In the genomic region with DNA sequence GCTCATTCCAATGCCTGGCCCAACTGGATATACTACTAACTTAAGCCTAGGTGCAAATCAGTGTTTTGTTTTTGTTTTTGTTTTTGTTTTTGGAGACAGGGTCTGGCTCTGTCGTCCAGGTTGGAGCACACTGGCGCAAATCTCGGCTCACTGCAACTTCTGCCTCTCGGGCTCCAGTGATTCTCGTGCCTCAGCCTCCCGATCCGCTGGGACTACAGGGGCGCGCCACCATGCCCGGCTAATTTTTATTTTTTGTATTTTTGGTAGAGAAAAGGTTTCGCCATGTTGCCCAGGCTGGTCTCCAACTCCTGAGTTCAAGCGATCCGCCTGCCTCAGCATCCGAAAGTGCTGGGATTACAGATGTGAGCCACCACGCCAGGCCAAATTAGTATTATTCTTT, we compare ENCODE assay signal across 8 cellular contexts. TPM values are rescaled to one million over a fixed set of nuclear protein-coding genes. Genes with fewer than 3 reads are reported as not detected.
A peak's percentile ranks its signal among the peaks of the same experiment; 100 is the strongest.
DNase-seq lines count a peak whose midpoint lies in the region; TF ChIP-seq lines count a peak whose summit lies in the region.

No MANE protein-coding gene starts in this region.

- H3K4me3 ChIP-seq in OCI-LY7 (ENCODE audit: low read depth, low read length, poor library complexity, severe bottlenecking) (peak overlapping the region; percentile 92), endodermal cell (ENCODE audit: low read length) (peak overlapping the region; percentile 96)

- H4K20me1 ChIP-seq in OCI-LY7 (ENCODE audit: insufficient read depth, low read length): 0 out of 2 replicates have a peak, but pooled peaks cover 5% of the 10 kb centered on the region

- POLR2A ChIA-PET in OCI-LY7 (lab: Charles Lee): interaction anchor here (0.5 to 2.0 kb wide), 4 partner anchors 9 to 1020 kb away, joined by 3 to 5 read pairs (median 4); no protein-coding TSS in a partner anchor

- no peaks in the 10 kb centered on the region for H3K9me3 Mint-ChIP-seq in endodermal cell

- TF ChIP-seq CTCF in OCI-LY7 (conservative IDR thresholded peaks at IDR 0.05; ENCODE audit: low read length): no peak
- TF ChIP-seq CTCF in endodermal cell (conservative IDR thresholded peaks at IDR 0.05): no peak

- H3K36me3 Mint-ChIP-seq in endodermal cell (ENCODE audit: low read depth): peaks cover 24% of the 10 kb centered on the region

- H3K4me1 ChIP-seq in OCI-LY7 (ENCODE audit: insufficient read depth, low read length, poor library complexity, severe bottlenecking) (peaks cover 25% of the 10 kb centered on the region), endodermal cell (ENCODE audit: control insufficient read depth, insufficient read depth, low read length) (no peaks in the 10 kb centered on the region)

- WGBS in endodermal cell (ENCODE audit: insufficient coverage in 1 of 2, insufficient read length in 1 of 2), 2 experiments: 93 to 95% methylated on average over 13 to 15 of the region's 15 CpGs

- H3K9ac ChIP-seq in endodermal cell (ENCODE audit: extremely low read depth, low read length, poor library complexity, severe bottlenecking): no peak overlapping the region

- no peaks in the 10 kb centered on the region for H3K27me3 ChIP-seq in endodermal cell (ENCODE audit: control insufficient read depth, insufficient read depth, low read length, poor library complexity, severe bottlenecking)

- H2AFZ ChIP-seq in OCI-LY7 (ENCODE audit: low read length): no peak overlapping the region

- DNase-seq in DMS114 treated with DMSO at 0.1 percent for 48 hours (lab: John Stamatoyannopoulos, UW; ENCODE audit: unreplicated experiment): peak; percentile 41
- no peak for DNase-seq in OCI-LY7 (ENCODE audit: low spot score)
- DNase-seq in endodermal cell: no peak
- peak; percentile 29 for DNase-seq in posterior vena cava (ENCODE audit: low spot score)
- no peak for DNase-seq in NCI-H146 treated with DMSO at 0.1 percent for 48 hours (lab: John Stamatoyannopoulos, UW; ENCODE audit: unreplicated experiment)
- no peak for DNase-seq in H4 (ENCODE audit: low spot score)
- no peak for DNase-seq in GF-D8 (lab: John Stamatoyannopoulos, UW)
- DNase-seq in UCSD-AML1 (lab: John Stamatoyannopoulos, UW; ENCODE audit: unreplicated experiment): no peak

- no peaks in the 10 kb centered on the region for H3K9me3 ChIP-seq in OCI-LY7 (ENCODE audit: low read length)
- H3K9me3 ChIP-seq in endodermal cell (ENCODE audit: control insufficient read depth, low read length): no peaks in the 10 kb centered on the region

- peaks cover 21% of the 10 kb centered on the region for H3K4me1 Mint-ChIP-seq in endodermal cell

- H3K36me3 ChIP-seq in OCI-LY7 (ENCODE audit: insufficient read depth, low read length): peaks cover 32% of the 10 kb centered on the region
- H3K36me3 ChIP-seq in endodermal cell (ENCODE audit: control insufficient read depth, insufficient read depth, low read length): peaks cover 27% of the 10 kb centered on the region

- H3K4me2 ChIP-seq in OCI-LY7 (ENCODE audit: low read length): peak overlapping the region; percentile 99

- peak overlapping the region; percentile 90 for H3K4me3 Mint-ChIP-seq in endodermal cell

- H3K79me2 ChIP-seq in OCI-LY7 (ENCODE audit: insufficient read depth, low read depth, low read length): peaks cover 60% of the 10 kb centered on the region

- H3K27me3 Mint-ChIP-seq in endodermal cell (ENCODE audit: insufficient read depth): no peaks in the 10 kb centered on the region

- no peaks in the 10 kb centered on the region for H3K9me2 ChIP-seq in OCI-LY7 (ENCODE audit: insufficient read depth, low read length)

- BruUV-seq in OCI-LY7 (replicated peaks; lab: Mats Ljungman, UMichigan): no TSS peak

- CTCF ChIA-PET in OCI-LY7 (lab: Charles Lee; ENCODE audit: unreplicated experiment): no interaction called here

- no peak overlapping the region for H3K27ac Mint-ChIP-seq in endodermal cell

- H3K27ac ChIP-seq in OCI-LY7 (ENCODE audit: low read depth, low read length, poor library complexity, severe bottlenecking) (no peak overlapping the region), endodermal cell (ENCODE audit: low read depth, low read length) (no peak overlapping the region)

- intact Hi-C loops in OCI-LY7 (cut with micrococcal nuclease; ENCODE audit: unreplicated experiment): loop anchor here (2.0 kb wide), 1 partner anchor 81 kb away; no protein-coding TSS in a partner anchor
- intact Hi-C loops in posterior vena cava (cut with DNase I): no loop called here

RNA-seq across cellular contexts. Expression of a gene that starts 1.6 kb away (rescaled TPM):
- total RNA-seq in OCI-LY7 (2014; rRNA removed; shearing (Covaris generic)): 15.5 and 18.6 TPM in 2 replicates
- 43.1 and 45.3 TPM in 2 replicates for total RNA-seq in OCI-LY7 (2022)
- total RNA-seq in endodermal cell: 10 to 100 TPM; 39.2 to 40.2 TPM
- 48.2 TPM for polyA plus RNA-seq in endodermal cell (2013, experiment 1 of 2)
- 44.8 TPM for polyA plus RNA-seq in endodermal cell (2013, experiment 2 of 2)
- total RNA-seq in posterior vena cava: 10 to 100 TPM; 70.4 to 76.3 TPM
- 11.3 and 13.4 TPM in 2 replicates for total RNA-seq in H4 (2014; rRNA removed; shearing (Covaris generic))

Comparison
In these comparisons a context has a peak if more than half of its experiments do, and no peak if none do; other contexts are left out.
1. DNase-seq: peak in DMS114 treated with DMSO at 0.1 percent for 48 hours (single experiment) and posterior vena cava (single experiment); none in OCI-LY7 (single experiment), endodermal cell (single experiment), NCI-H146 treated with DMSO at 0.1 percent for 48 hours (single experiment), H4 (single experiment), GF-D8 (single experiment) and UCSD-AML1 (single experiment).